In genomic region chr5:34923694-34924461, GRCh38 we compare ENCODE assay signal across 1 cellular context.
A peak's percentile ranks its signal among the peaks of the same experiment; 100 is the strongest.
TF ChIP-seq lines count a peak whose summit lies in the region.

No MANE protein-coding gene starts in this region.

TF ChIP-seq in HCT116, 20 proteins besides CTCF, POLR2A, EP300 and RAD21 (continued from another document):
- TF ChIP-seq ZBTB33 (IDR thresholded peaks at IDR 0.05; ENCODE audit: extremely low read depth, insufficient replicate concordance, low read length) = no peak
- TF ChIP-seq CBX3 (IDR thresholded peaks at IDR 0.05; ENCODE audit: low read depth) = peak; percentile 73; the same call in 1 of the 2 replicates
- TF ChIP-seq CEBPB (IDR thresholded peaks at IDR 0.05; ENCODE audit: low read depth) = no peak; the same call in 1 of the 2 replicates
- peak; percentile 66; the same call in 1 of the 2 replicates for TF ChIP-seq ATF3 (IDR thresholded peaks at IDR 0.05)
TF ChIP-seq in HCT116: peak in this region for 9.
